15 cellular contexts compared by ENCODE assay signal in genomic region chrX:88746215-88746614, GRCh38. TPM values are rescaled to one million over a fixed set of nuclear protein-coding genes. Genes with fewer than 3 reads are reported as not detected.
"Had no signal": no experiment of that assay in that cellular context is flagged by ENCODE, and none has a peak within 500 bp of the region (broad histone marks: within the 10 kb centered on the region; RNA-seq: fewer than 3 reads in every experiment).

No MANE protein-coding gene starts in this region.

RNA-seq across cellular contexts. Expression of gene CPXCR1, which starts 0.8 kb away (rescaled TPM):
- total RNA-seq: stomach, subcutaneous adipose tissue, suprapubic skin, temporal lobe, thoracic aorta, thyroid gland, tibial nerve, transverse colon, upper lobe of left lung, upper lobe of right lung, ureter, urinary bladder, uterus, vagina had no signal
- polyA plus RNA-seq: stomach, thymus, urinary bladder had no signal
